In the genomic region with DNA sequence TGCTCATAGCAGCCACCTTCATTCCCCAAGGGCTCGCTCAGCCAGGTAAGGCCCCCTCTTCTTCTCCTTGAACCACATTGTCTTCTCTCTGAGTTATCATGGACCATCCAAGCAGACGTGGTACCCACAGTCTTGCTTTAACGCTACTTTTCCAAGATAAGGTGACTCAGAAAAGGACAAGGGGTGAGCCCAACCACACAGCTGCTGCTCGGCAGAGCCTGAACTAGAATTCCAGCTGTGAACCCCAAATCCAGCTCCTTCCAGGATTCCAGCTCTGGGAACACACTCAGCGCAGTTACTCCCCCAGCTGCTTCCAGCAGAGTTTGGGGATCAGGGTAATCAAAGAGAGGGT, we compare ENCODE assay signal across 2 cellular contexts.
TF ChIP-seq lines count a peak whose summit lies in the region.

No MANE protein-coding gene starts in this region.

TF ChIP-seq in liver, 16 proteins besides CTCF, POLR2A, EP300 and RAD21:
- TF ChIP-seq, protein P1, sequence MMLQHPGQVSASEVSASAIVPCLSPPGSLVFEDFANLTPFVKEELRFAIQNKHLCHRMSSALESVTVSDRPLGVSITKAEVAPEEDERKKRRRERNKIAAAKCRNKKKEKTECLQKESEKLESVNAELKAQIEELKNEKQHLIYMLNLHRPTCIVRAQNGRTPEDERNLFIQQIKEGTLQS (IDR thresholded peaks at IDR 0.05), result no peak
- TF ChIP-seq, protein P2, sequence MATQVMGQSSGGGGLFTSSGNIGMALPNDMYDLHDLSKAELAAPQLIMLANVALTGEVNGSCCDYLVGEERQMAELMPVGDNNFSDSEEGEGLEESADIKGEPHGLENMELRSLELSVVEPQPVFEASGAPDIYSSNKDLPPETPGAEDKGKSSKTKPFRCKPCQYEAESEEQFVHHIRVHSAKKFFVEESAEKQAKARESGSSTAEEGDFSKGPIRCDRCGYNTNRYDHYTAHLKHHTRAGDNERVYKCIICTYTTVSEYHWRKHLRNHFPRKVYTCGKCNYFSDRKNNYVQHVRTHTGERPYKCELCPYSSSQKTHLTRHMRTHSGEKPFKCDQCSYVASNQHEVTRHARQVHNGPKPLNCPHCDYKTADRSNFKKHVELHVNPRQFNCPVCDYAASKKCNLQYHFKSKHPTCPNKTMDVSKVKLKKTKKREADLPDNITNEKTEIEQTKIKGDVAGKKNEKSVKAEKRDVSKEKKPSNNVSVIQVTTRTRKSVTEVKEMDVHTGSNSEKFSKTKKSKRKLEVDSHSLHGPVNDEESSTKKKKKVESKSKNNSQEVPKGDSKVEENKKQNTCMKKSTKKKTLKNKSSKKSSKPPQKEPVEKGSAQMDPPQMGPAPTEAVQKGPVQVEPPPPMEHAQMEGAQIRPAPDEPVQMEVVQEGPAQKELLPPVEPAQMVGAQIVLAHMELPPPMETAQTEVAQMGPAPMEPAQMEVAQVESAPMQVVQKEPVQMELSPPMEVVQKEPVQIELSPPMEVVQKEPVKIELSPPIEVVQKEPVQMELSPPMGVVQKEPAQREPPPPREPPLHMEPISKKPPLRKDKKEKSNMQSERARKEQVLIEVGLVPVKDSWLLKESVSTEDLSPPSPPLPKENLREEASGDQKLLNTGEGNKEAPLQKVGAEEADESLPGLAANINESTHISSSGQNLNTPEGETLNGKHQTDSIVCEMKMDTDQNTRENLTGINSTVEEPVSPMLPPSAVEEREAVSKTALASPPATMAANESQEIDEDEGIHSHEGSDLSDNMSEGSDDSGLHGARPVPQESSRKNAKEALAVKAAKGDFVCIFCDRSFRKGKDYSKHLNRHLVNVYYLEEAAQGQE (IDR thresholded peaks at IDR 0.05), result no peak

TF ChIP-seq in HepG2, 621 proteins besides CTCF, POLR2A, EP300 and RAD21:
- TF ChIP-seq, protein P3, sequence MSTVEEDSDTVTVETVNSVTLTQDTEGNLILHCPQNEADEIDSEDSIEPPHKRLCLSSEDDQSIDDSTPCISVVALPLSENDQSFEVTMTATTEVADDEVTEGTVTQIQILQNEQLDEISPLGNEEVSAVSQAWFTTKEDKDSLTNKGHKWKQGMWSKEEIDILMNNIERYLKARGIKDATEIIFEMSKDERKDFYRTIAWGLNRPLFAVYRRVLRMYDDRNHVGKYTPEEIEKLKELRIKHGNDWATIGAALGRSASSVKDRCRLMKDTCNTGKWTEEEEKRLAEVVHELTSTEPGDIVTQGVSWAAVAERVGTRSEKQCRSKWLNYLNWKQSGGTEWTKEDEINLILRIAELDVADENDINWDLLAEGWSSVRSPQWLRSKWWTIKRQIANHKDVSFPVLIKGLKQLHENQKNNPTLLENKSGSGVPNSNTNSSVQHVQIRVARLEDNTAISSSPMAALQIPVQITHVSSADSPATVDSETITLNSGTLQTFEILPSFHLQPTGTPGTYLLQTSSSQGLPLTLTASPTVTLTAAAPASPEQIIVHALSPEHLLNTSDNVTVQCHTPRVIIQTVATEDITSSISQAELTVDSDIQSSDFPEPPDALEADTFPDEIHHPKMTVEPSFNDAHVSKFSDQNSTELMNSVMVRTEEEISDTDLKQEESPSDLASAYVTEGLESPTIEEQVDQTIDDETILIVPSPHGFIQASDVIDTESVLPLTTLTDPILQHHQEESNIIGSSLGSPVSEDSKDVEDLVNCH (CRISPR knock-in tag; IDR thresholded peaks at IDR 0.05), result no peak
- TF ChIP-seq ONECUT2 (CRISPR knock-in tag; IDR thresholded peaks at IDR 0.05) (no peak), ZNF564 (CRISPR knock-in tag; IDR thresholded peaks at IDR 0.05) (no peak), ZNF616 (CRISPR knock-in tag; IDR thresholded peaks at IDR 0.05; ENCODE audit: low read depth) (no peak), ZNF354B (CRISPR knock-in tag; IDR thresholded peaks at IDR 0.05) (no peak), CBFB (CRISPR knock-in tag; IDR thresholded peaks at IDR 0.05) (no peak), MIER3 (CRISPR knock-in tag; IDR thresholded peaks at IDR 0.05; ENCODE audit: borderline replicate concordance) (no peak), ZNF546 (CRISPR knock-in tag; conservative IDR thresholded peaks at IDR 0.05) (no peak)
- TF ChIP-seq, protein P4, sequence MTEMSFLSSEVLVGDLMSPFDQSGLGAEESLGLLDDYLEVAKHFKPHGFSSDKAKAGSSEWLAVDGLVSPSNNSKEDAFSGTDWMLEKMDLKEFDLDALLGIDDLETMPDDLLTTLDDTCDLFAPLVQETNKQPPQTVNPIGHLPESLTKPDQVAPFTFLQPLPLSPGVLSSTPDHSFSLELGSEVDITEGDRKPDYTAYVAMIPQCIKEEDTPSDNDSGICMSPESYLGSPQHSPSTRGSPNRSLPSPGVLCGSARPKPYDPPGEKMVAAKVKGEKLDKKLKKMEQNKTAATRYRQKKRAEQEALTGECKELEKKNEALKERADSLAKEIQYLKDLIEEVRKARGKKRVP (CRISPR knock-in tag; IDR thresholded peaks at IDR 0.05), result no peak
- TF ChIP-seq, protein P5, sequence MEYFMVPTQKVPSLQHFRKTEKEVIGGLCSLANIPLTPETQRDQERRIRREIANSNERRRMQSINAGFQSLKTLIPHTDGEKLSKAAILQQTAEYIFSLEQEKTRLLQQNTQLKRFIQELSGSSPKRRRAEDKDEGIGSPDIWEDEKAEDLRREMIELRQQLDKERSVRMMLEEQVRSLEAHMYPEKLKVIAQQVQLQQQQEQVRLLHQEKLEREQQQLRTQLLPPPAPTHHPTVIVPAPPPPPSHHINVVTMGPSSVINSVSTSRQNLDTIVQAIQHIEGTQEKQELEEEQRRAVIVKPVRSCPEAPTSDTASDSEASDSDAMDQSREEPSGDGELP (IDR thresholded peaks at IDR 0.05; ENCODE audit: borderline replicate concordance, low read depth), result no peak
